18 cellular contexts compared by ENCODE assay signal in genomic region chr17:82950525-82951102, GRCh38.
"Had no signal": no experiment of that assay in that cellular context is flagged by ENCODE, and none has a peak within 500 bp of the region (broad histone marks: within the 10 kb centered on the region; RNA-seq: fewer than 3 reads in every experiment).

No MANE protein-coding gene starts in this region.

- H3K27ac Mint-ChIP-seq: activated B cell treated with CpG ODN at 0.5 μM for 24 hours; activated CD4-positive, alpha-beta memory T cell treated with anti-CD3 and anti-CD28 coated beads, Interleukin-2, amount 10 ng/mL, durations not matched to agents 7 days and 5 days; activated CD8-positive, alpha-beta memory T cell treated with anti-CD3 and anti-CD28 coated beads, Interleukin-2, amount 10 ng/mL, durations not matched to agents 7 days and 5 days; activated naive CD4-positive, alpha-beta T cell treated with anti-CD3 and anti-CD28 coated beads, Interleukin-2, amount 50 U/mL, for 24 hours; activated T-cell treated with anti-CD3 and anti-CD28 coated beads, Interleukin-2, amount 50 U/mL, for 24 hours; activated T-helper 2 cell treated with anti-CD3 and anti-CD28 coated beads, Interferon-gamma antibody, Interleukin-2, Interleukin-4, amounts not matched to agents 10 μg/mL and 5 μg/mL and 100 μg/mL, durations not matched to agents 14 hours and 24 hours and 36 hours; effector memory CD8-positive, alpha-beta T cell had no signal

- H3K4me3 ChIP-seq: hepatocyte, thyroid gland, uterus had no signal

- H3K4me3 Mint-ChIP-seq: activated B cell treated with CpG ODN at 0.5 μM for 24 hours; activated CD4-positive, alpha-beta memory T cell treated with anti-CD3 and anti-CD28 coated beads, Interleukin-2, amount 10 ng/mL, durations not matched to agents 7 days and 5 days; activated CD8-positive, alpha-beta memory T cell treated with anti-CD3 and anti-CD28 coated beads, Interleukin-2, amount 10 ng/mL, durations not matched to agents 7 days and 5 days; activated naive CD4-positive, alpha-beta T cell treated with anti-CD3 and anti-CD28 coated beads, Interleukin-2, amount 50 U/mL, for 24 hours; activated T-cell treated with anti-CD3 and anti-CD28 coated beads, Interleukin-2, amount 50 U/mL, for 24 hours; effector memory CD8-positive, alpha-beta T cell had no signal

- H3K4me1 ChIP-seq: thyroid gland, uterus had no signal

- H3K27me3 Mint-ChIP-seq: activated B cell treated with CpG ODN at 0.5 μM for 24 hours; activated CD4-positive, alpha-beta memory T cell treated with anti-CD3 and anti-CD28 coated beads, Interleukin-2, amount 10 ng/mL, durations not matched to agents 7 days and 5 days; activated CD8-positive, alpha-beta memory T cell treated with anti-CD3 and anti-CD28 coated beads, Interleukin-2, amount 10 ng/mL, durations not matched to agents 7 days and 5 days; activated naive CD4-positive, alpha-beta T cell treated with anti-CD3 and anti-CD28 coated beads, Interleukin-2, amount 50 U/mL, for 24 hours; activated T-cell treated with anti-CD3 and anti-CD28 coated beads, Interleukin-2, amount 50 U/mL, for 24 hours; effector memory CD8-positive, alpha-beta T cell had no signal

- H3K9me3 ChIP-seq: thyroid gland had no signal

- DNase-seq: activated B cell treated with CpG ODN at 0.5 μM for 24 hours; activated CD4-positive, alpha-beta memory T cell treated with anti-CD3 and anti-CD28 coated beads, Interleukin-2, amount 10 ng/mL, durations not matched to agents 7 days and 5 days; activated CD4-positive, alpha-beta T cell treated with anti-CD3 and anti-CD28 coated beads for 48 hours; activated CD8-positive, alpha-beta memory T cell treated with anti-CD3 and anti-CD28 coated beads, Interleukin-2, amount 10 ng/mL, durations not matched to agents 7 days and 5 days; activated T-cell treated with anti-CD3 and anti-CD28 coated beads, Interleukin-2, amount 50 U/mL, for 24 hours; effector memory CD8-positive, alpha-beta T cell; foreskin fibroblast; mammary epithelial cell; stimulated activated CD4-positive, alpha-beta T cell treated with anti-CD3 and anti-CD28 coated beads, Interleukin-2, amount 100 ng/mL, for 24 hours; stimulated activated naive CD4-positive, alpha-beta T cell treated with Interleukin-2 at 50 U/mL for 16 hours; T-helper 1 cell; T-helper 9 cell; thyroid gland had no signal

- H3K27ac ChIP-seq: epithelial cell of prostate, hepatocyte, thyroid gland, uterus had no signal

- H3K27me3 ChIP-seq: hepatocyte, thyroid gland, uterus had no signal

- ATAC-seq: activated CD8-positive, alpha-beta memory T cell treated with anti-CD3 and anti-CD28 coated beads, Interleukin-2, amount 10 ng/mL, durations not matched to agents 7 days and 5 days; effector memory CD8-positive, alpha-beta T cell had no signal

- H3K4me1 Mint-ChIP-seq: activated B cell treated with CpG ODN at 0.5 μM for 24 hours; activated CD4-positive, alpha-beta memory T cell treated with anti-CD3 and anti-CD28 coated beads, Interleukin-2, amount 10 ng/mL, durations not matched to agents 7 days and 5 days; activated CD8-positive, alpha-beta memory T cell treated with anti-CD3 and anti-CD28 coated beads, Interleukin-2, amount 10 ng/mL, durations not matched to agents 7 days and 5 days; activated naive CD4-positive, alpha-beta T cell treated with anti-CD3 and anti-CD28 coated beads, Interleukin-2, amount 50 U/mL, for 24 hours had no signal
